In genomic region chr1:172343246-172344099, GRCh38 we compare ENCODE assay signal across 8 cellular contexts.
DNase-seq lines count a peak whose midpoint lies in the region; ATAC-seq and TF ChIP-seq lines count a peak whose summit lies in the region.

No MANE protein-coding gene starts in this region.

- no peaks in the 10 kb centered on the region; the same call in 1 of the 2 replicates for H4K20me1 ChIP-seq in MM.1S (ENCODE audit: insufficient read depth, low read length)

- ATAC-seq in central memory CD8-positive, alpha-beta T cell (replicated peaks; ENCODE audit: extremely low read depth, poor library complexity, severe bottlenecking), result peak; percentile 40

- peak overlapping the region; percentile 71 for H3K27ac Mint-ChIP-seq in central memory CD8-positive, alpha-beta T cell (ENCODE audit: low read depth)

- H3K9me3 ChIP-seq in MM.1S (replicated peaks; ENCODE audit: insufficient read depth, low read length), result no peaks in the 10 kb centered on the region
- H3K9me3 ChIP-seq in neuronal stem cell (replicated peaks in 1 of 2; ENCODE audit: control insufficient read depth in 2 of 2, insufficient read depth in 1 of 2, low read depth in 1 of 2, low read length in 2 of 2), result peaks cover 0 to 11% of the 10 kb centered on the region in 2 donors

- no peak overlapping the region for H4K8ac ChIP-seq in neuronal stem cell (ENCODE audit: low read depth, low read length)

- H3K4me3 ChIP-seq in GM06990 (replicated peaks; ENCODE audit: low read depth, low read length) (no peak overlapping the region), MM.1S (ENCODE audit: low read length) (no peak overlapping the region), neuronal stem cell (ENCODE audit: low read length in 2 of 2) (no peak overlapping the region)

- H3K36me3 ChIP-seq in GM06990 (ENCODE audit: control insufficient read depth, insufficient read depth, low read length) (no peaks in the 10 kb centered on the region), MM.1S (replicated peaks; ENCODE audit: insufficient read depth, low read length) (no peaks in the 10 kb centered on the region), neuronal stem cell (replicated peaks in 1 of 2; ENCODE audit: control insufficient read depth in 2 of 2, insufficient read depth in 2 of 2, low read length in 2 of 2) (no peaks in the 10 kb centered on the region)

- H3K4me3 Mint-ChIP-seq in central memory CD8-positive, alpha-beta T cell, result peak overlapping the region; percentile 54

- no peaks in the 10 kb centered on the region for H3K9me2 ChIP-seq in MM.1S (replicated peaks; ENCODE audit: insufficient read depth, low read length)

- no peaks in the 10 kb centered on the region for H3K79me2 ChIP-seq in MM.1S (ENCODE audit: low read length)

- H3K4me1 Mint-ChIP-seq in central memory CD8-positive, alpha-beta T cell, result peaks cover 26% of the 10 kb centered on the region

- H3K4me2 ChIP-seq in MM.1S (ENCODE audit: low read depth, low read length) (no peak overlapping the region), neuronal stem cell (ENCODE audit: insufficient read depth, low read length, poor library complexity, severe bottlenecking) (no peak overlapping the region)

- no peak overlapping the region for H3K9ac ChIP-seq in MM.1S (ENCODE audit: low read length)
- no peak overlapping the region for H3K9ac ChIP-seq in neuronal stem cell (ENCODE audit: low read depth, low read length, poor library complexity)

- H2BK5ac ChIP-seq in neuronal stem cell (ENCODE audit: low read length), result no peak overlapping the region

- peaks cover 9% of the 10 kb centered on the region for H3F3A ChIP-seq in MM.1S (ENCODE audit: insufficient read depth, low read length)

- H3K36me3 Mint-ChIP-seq in central memory CD8-positive, alpha-beta T cell (ENCODE audit: insufficient read depth), result peaks cover 1% of the 10 kb centered on the region

- H2BK120ac ChIP-seq in neuronal stem cell (ENCODE audit: low read depth, low read length), result no peak overlapping the region

- no peaks in the 10 kb centered on the region for H3K27me3 Mint-ChIP-seq in central memory CD8-positive, alpha-beta T cell

- H3K27ac ChIP-seq in MM.1S (ENCODE audit: low read length) (no peak overlapping the region), neuronal stem cell (replicated peaks; ENCODE audit: low read length) (no peak overlapping the region)

- no peak overlapping the region for H2BK12ac ChIP-seq in neuronal stem cell (ENCODE audit: low read length)

- no peak overlapping the region for H4K91ac ChIP-seq in neuronal stem cell (ENCODE audit: low read depth, low read length, poor library complexity)

- no peak overlapping the region for H3K18ac ChIP-seq in neuronal stem cell (ENCODE audit: low read length)

- H2BK15ac ChIP-seq in neuronal stem cell (ENCODE audit: low read length), result no peak overlapping the region

- no peak overlapping the region for H3K14ac ChIP-seq in neuronal stem cell (ENCODE audit: low read length)

- no peaks in the 10 kb centered on the region for H3K27me3 ChIP-seq in GM06990 (replicated peaks; ENCODE audit: control insufficient read depth, insufficient read depth, low read length)
- H3K27me3 ChIP-seq in MM.1S (replicated peaks; ENCODE audit: insufficient read depth, low read length), result peaks cover 22% of the 10 kb centered on the region
- H3K27me3 ChIP-seq in neuronal stem cell (ENCODE audit: control insufficient read depth in 3 of 3, insufficient read depth in 3 of 3, low read depth in 1 of 3, low read length in 3 of 3), result no peaks in the 10 kb centered on the region

- H2AK5ac ChIP-seq in neuronal stem cell (ENCODE audit: low read depth, low read length), result no peak overlapping the region

- no peak overlapping the region for H3K4ac ChIP-seq in neuronal stem cell (ENCODE audit: low read length)

- H2AFZ ChIP-seq in MM.1S (ENCODE audit: low read length), result no peak overlapping the region
- peak overlapping the region; percentile 69 for H2AFZ ChIP-seq in neuronal stem cell (ENCODE audit: low read length)

- H3K4me1 ChIP-seq in MM.1S (ENCODE audit: low read length), result peaks cover 18% of the 10 kb centered on the region
- H3K4me1 ChIP-seq in neuronal stem cell (ENCODE audit: control insufficient read depth in 2 of 2, insufficient read depth in 1 of 2, low read depth in 1 of 2, low read length in 2 of 2), result peaks cover 0 to 5% of the 10 kb centered on the region in 2 donors

- no peak overlapping the region for H3K23ac ChIP-seq in neuronal stem cell (ENCODE audit: low read depth, low read length, poor library complexity)

- TF ChIP-seq CTCF in GM06990 (IDR thresholded peaks at IDR 0.05; ENCODE audit: insufficient read depth, low read length, poor library complexity, severe bottlenecking) (no peak), MM.1S (IDR thresholded peaks at IDR 0.05; ENCODE audit: low read length) (no peak)

- WGBS in neuronal stem cell (ENCODE audit: extremely low coverage in 2 of 2, insufficient read length in 2 of 2, insufficient replicate concordance in 1 of 2), 2 donors, result no CpG with 5 or more reads among the region's 10 CpGs

- H3K9me3 Mint-ChIP-seq in central memory CD8-positive, alpha-beta T cell, result peaks cover 15% of the 10 kb centered on the region

- no peaks in the 10 kb centered on the region for H3K79me1 ChIP-seq in neuronal stem cell (ENCODE audit: low read depth, low read length)

- DNase-seq in GM06990 (ENCODE audit: extremely low read depth, insufficient read length), result peak; percentile 55
- DNase-seq in MM.1S, result peak; percentile 10
- DNase-seq in central memory CD8-positive, alpha-beta T cell (ENCODE audit: low spot score in 2 of 2), result no peak
- DNase-seq in neuronal stem cell (ENCODE audit: low spot score), result no peak
- DNase-seq in stimulated activated naive CD4-positive, alpha-beta T cell (lab: John Stamatoyannopoulos, UW), result no peak
- no peak for DNase-seq in SHP77 (lab: John Stamatoyannopoulos, UW)
- DNase-seq in NCI-H1930 (lab: John Stamatoyannopoulos, UW), result no peak
- no peak for DNase-seq in activated naive CD4-positive, alpha-beta T cell treated with anti-CD3 and anti-CD28 coated beads, Interleukin-2, amount 50 U/mL, for 16 hours

Comparison
In these comparisons a context has a peak if more than half of its experiments do, and no peak if none do; other contexts are left out.
1. DNase-seq: peak in GM06990 (single experiment) and MM.1S (single experiment); none in central memory CD8-positive, alpha-beta T cell (0 of 2), neuronal stem cell (single experiment), stimulated activated naive CD4-positive, alpha-beta T cell (0 of 6), SHP77 (0 of 2), NCI-H1930 (0 of 2) and activated naive CD4-positive, alpha-beta T cell treated with anti-CD3 and anti-CD28 coated beads, Interleukin-2, amount 50 U/mL, for 16 hours (single experiment).